ENCODE assay signal across 25 cellular contexts in the genomic region with DNA sequence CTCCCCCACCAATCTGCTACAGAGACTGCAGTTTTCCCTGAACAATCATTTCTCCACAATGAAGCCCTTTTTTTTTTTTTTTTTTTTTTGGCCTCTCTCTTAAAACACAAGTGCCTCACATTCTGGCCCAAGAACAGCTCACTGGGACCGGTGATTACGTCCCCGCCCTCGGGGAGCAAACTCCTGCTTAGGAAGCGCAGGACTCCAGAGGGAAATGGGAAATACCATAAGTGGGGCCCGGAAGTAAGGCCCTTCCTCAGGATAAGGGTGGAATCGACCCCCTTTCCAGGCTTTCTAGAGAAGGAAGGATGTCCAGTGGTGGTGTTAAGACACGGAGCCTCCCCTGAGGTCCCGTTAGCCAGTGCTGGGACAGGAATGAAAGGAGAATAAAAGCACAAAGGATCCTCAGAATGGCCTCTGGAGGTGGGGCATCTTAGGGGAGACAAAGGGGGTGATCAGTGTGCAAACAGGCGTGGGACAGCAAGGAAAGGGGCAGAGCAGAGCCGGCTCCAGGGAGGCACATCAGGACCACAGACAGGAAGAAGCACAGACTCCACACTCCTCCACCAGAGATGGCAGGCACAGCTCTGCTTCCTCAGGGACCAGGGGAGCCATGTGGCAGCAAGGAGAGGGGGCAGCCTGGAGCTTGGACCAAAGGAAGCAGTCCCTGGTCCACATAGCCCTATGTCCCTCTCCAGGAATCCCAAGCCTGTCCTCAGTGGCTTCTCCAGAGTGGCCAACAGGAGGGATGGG.
A peak's percentile ranks its signal among the peaks of the same experiment; 100 is the strongest.
DNase-seq lines count a peak whose midpoint lies in the region; ATAC-seq, FAIRE-seq and TF ChIP-seq lines count a peak whose summit lies in the region.
"Had no signal": no experiment of that assay in that cellular context is flagged by ENCODE, and none has a peak within 500 bp of the region (broad histone marks: within the 10 kb centered on the region; RNA-seq: fewer than 3 reads in every experiment).

No MANE protein-coding gene starts in this region.

- H3K4me3 ChIP-seq in right atrium auricular region: no peak overlapping the region
- no peak overlapping the region for H3K4me3 ChIP-seq in endodermal cell (ENCODE audit: low read length)
- no peak overlapping the region for H3K4me3 ChIP-seq in thyroid gland (replicated peaks in 1 of 3)
- H3K4me3 ChIP-seq in upper lobe of left lung: no peak overlapping the region
- H3K4me3 ChIP-seq: BLaER1 treated with 17β-estradiol and CSF1 and Interleukin-3, amounts not matched to agents 10 nM and 100 nM; SK-N-MC had no signal

- TF ChIP-seq EP300 in upper lobe of left lung (IDR thresholded peaks at IDR 0.05): no peak

- no peaks in the 10 kb centered on the region for H3K27me3 ChIP-seq in right atrium auricular region
- H3K27me3 ChIP-seq in endodermal cell (ENCODE audit: control insufficient read depth, insufficient read depth, low read length, poor library complexity, severe bottlenecking): no peaks in the 10 kb centered on the region
- no peaks in the 10 kb centered on the region for H3K27me3 ChIP-seq in thyroid gland
- H3K27me3 ChIP-seq in upper lobe of left lung: no peaks in the 10 kb centered on the region
- H3K27me3 ChIP-seq: BLaER1 treated with 17β-estradiol and CSF1 and Interleukin-3, amounts not matched to agents 10 nM and 100 nM had no signal

- ATAC-seq in Right ventricle myocardium inferior (peak; percentile 62), left ventricle myocardium superior (peak; percentile 79), upper lobe of left lung (ENCODE audit: low FRiP score in 2 of 2) (no peak)
- ATAC-seq: HCT116 had no signal

- no peaks in the 10 kb centered on the region for H3K36me3 Mint-ChIP-seq in endodermal cell (ENCODE audit: low read depth)
- H3K36me3 Mint-ChIP-seq: CD4-positive, alpha-beta memory T cell had no signal

- no peak overlapping the region for H3K4me3 Mint-ChIP-seq in endodermal cell
- H3K4me3 Mint-ChIP-seq: CD4-positive, alpha-beta memory T cell had no signal

- TF ChIP-seq POLR2A in thyroid gland (IDR thresholded peaks at IDR 0.05) (no peak), upper lobe of left lung (IDR thresholded peaks at IDR 0.05) (no peak)

- FAIRE-seq in HTR-8/SVneo (lab: Jason Lieb, UNC): no peak
- FAIRE-seq: GM12891 had no signal

- peaks cover 10% of the 10 kb centered on the region for H3K27me3 Mint-ChIP-seq in endodermal cell (ENCODE audit: insufficient read depth)

- TF ChIP-seq CTCF in right atrium auricular region (IDR thresholded peaks at IDR 0.05) (no peak), endodermal cell (conservative IDR thresholded peaks at IDR 0.05) (no peak), thyroid gland (IDR thresholded peaks at IDR 0.05) (no peak), upper lobe of left lung (IDR thresholded peaks at IDR 0.05) (no peak)

- H3K4me1 Mint-ChIP-seq in endodermal cell: peaks cover 13% of the 10 kb centered on the region

- H3K36me3 ChIP-seq in right atrium auricular region: no peaks in the 10 kb centered on the region
- no peaks in the 10 kb centered on the region for H3K36me3 ChIP-seq in endodermal cell (ENCODE audit: control insufficient read depth, insufficient read depth, low read length)
- H3K36me3 ChIP-seq in thyroid gland: no peaks in the 10 kb centered on the region
- no peaks in the 10 kb centered on the region for H3K36me3 ChIP-seq in upper lobe of left lung
- H3K36me3 ChIP-seq: BLaER1 treated with 17β-estradiol and CSF1 and Interleukin-3, amounts not matched to agents 10 nM and 100 nM had no signal

- H3K4me1 ChIP-seq in right atrium auricular region (peaks cover 0 to 8% of the 10 kb centered on the region in 2 donors), endodermal cell (ENCODE audit: control insufficient read depth, insufficient read depth, low read length) (peaks cover 5% of the 10 kb centered on the region), thyroid gland (peaks cover 8 to 13% of the 10 kb centered on the region in 2 donors), upper lobe of left lung (no peaks in the 10 kb centered on the region)
- H3K4me1 ChIP-seq: Caco-2 had no signal

- no peak overlapping the region for H3K9ac ChIP-seq in endodermal cell (ENCODE audit: extremely low read depth, low read length, poor library complexity, severe bottlenecking)
- H3K9ac ChIP-seq: BLaER1 treated with 17β-estradiol and CSF1 and Interleukin-3, amounts not matched to agents 10 nM and 100 nM; KMS-11 had no signal

- WGBS in endodermal cell (ENCODE audit: insufficient coverage in 1 of 2, insufficient read length in 1 of 2), 2 experiments: 82 to 85% methylated on average over 6 to 11 of the region's 11 CpGs
- WGBS in thyroid gland, 2 donors: 22 to 31% methylated on average over 11 of the region's 11 CpGs
- WGBS in upper lobe of left lung, 2 donors: 10 to 22% methylated on average over 11 of the region's 11 CpGs

- no peak overlapping the region for H3K27ac ChIP-seq in right atrium auricular region
- H3K27ac ChIP-seq in endodermal cell (ENCODE audit: low read depth, low read length): no peak overlapping the region
- H3K27ac ChIP-seq in thyroid gland: peak overlapping the region in 1 of 3 donors; percentile 13
- H3K27ac ChIP-seq in upper lobe of left lung: no peak overlapping the region
- H3K27ac ChIP-seq: BLaER1 treated with 17β-estradiol and CSF1 and Interleukin-3, amounts not matched to agents 10 nM and 100 nM; KMS-11; SK-N-MC had no signal

- H3K27ac Mint-ChIP-seq in endodermal cell: no peak overlapping the region
- H3K27ac Mint-ChIP-seq: CD4-positive, alpha-beta memory T cell had no signal

- H3K9me3 Mint-ChIP-seq in endodermal cell: no peaks in the 10 kb centered on the region

- H3K9me3 ChIP-seq in right atrium auricular region: no peaks in the 10 kb centered on the region
- no peaks in the 10 kb centered on the region for H3K9me3 ChIP-seq in endodermal cell (ENCODE audit: control insufficient read depth, low read length)
- no peaks in the 10 kb centered on the region for H3K9me3 ChIP-seq in thyroid gland
- H3K9me3 ChIP-seq in upper lobe of left lung: no peaks in the 10 kb centered on the region

- intact Hi-C loops in Right ventricle myocardium inferior (cut with DNase I) (no loop called here), left ventricle myocardium superior (cut with micrococcal nuclease) (no loop called here), thyroid gland (cut with DNase I) (no loop called here)

- DNase-seq in Right ventricle myocardium inferior (ENCODE audit: missing footprints): no peak
- no peak for DNase-seq in right atrium auricular region (ENCODE audit: low spot score)
- DNase-seq in endodermal cell: peak; percentile 46
- DNase-seq in left ventricle myocardium superior: peak; percentile 63
- DNase-seq in thyroid gland: peak; percentile 64 to 71
- no peak for DNase-seq in upper lobe of left lung
- no peak for DNase-seq in cerebellar cortex (ENCODE audit: low spot score)
- DNase-seq in HTR-8/SVneo (ENCODE audit: insufficient read length, low spot score): no peak
- DNase-seq: 8988T; Caco-2; CD4-positive, alpha-beta memory T cell; DMS79 treated with DMSO at 0.1 percent for 48 hours; IMR-90; NCI-H1105; NCI-H146; NCI-H2029; NCI-H345; NCI-H524 treated with DMSO at 0.1 percent for 48 hours; OCI-M1; SHP77 had no signal

Comparison
In these comparisons a context has a peak if more than half of its experiments do, and no peak if none do; other contexts are left out.
1. DNase-seq: peak in endodermal cell (single experiment), left ventricle myocardium superior (single experiment) and thyroid gland (2 of 2); none in Right ventricle myocardium inferior (single experiment), right atrium auricular region (single experiment), upper lobe of left lung (0 of 2), cerebellar cortex (single experiment) and HTR-8/SVneo (single experiment).
2. ATAC-seq: peak in Right ventricle myocardium inferior (single experiment) and left ventricle myocardium superior (single experiment); none in upper lobe of left lung (0 of 2).